8 cellular contexts compared by ENCODE assay signal in the genomic region with DNA sequence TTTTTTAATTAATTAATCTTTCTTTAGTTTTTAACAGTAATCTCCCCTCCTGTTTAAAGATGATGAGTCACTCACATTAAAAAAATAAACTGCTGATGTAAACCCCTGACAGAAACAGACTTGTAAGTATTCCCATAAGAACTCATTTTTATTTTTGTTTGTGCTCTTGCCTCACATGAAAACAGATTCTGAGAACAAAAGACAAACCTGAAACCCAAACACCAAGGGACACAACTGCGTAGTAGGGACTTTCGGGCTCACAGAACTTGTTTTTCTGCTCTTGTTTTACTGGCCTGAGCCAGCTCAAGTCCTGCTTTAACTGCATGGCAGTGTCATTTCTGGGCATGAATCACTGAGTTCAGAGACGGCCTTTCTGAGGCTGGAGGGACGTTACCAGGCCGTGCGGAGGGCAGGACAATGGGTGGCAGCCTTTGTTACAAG.
DNase-seq lines count a peak whose midpoint lies in the region; ATAC-seq and TF ChIP-seq lines count a peak whose summit lies in the region.

No MANE protein-coding gene starts in this region.

- DNase-seq in AG09319 (ENCODE audit: extremely low read depth, low read depth) (peak; percentile 41), M059J (ENCODE audit: low read depth) (peak; percentile 79), astrocyte of the spinal cord (ENCODE audit: low read depth, low spot score) (peak; percentile 93), hippocampal formation (lab: John Stamatoyannopoulos, UW) (peak; percentile 48 to 55), sciatic nerve (ENCODE audit: low spot score) (peak; percentile 63), T-helper 9 cell (no peak), 8988T (no peak)

- ATAC-seq in GM19397 (IDR thresholded peaks at IDR 0.05; ENCODE audit: unreplicated experiment) = peak; percentile 62
- peak; percentile 95 for ATAC-seq in sciatic nerve

- no peak for TF ChIP-seq CTCF in AG09319 (IDR thresholded peaks at IDR 0.05; ENCODE audit: low read depth, low read length)
- no peak for TF ChIP-seq CTCF in astrocyte of the spinal cord (IDR thresholded peaks at IDR 0.05; ENCODE audit: low read depth, low read length)

- no peak overlapping the region for H3K4me3 ChIP-seq in astrocyte of the spinal cord (ENCODE audit: low read depth, low read length)

- in situ Hi-C loops in astrocyte of the spinal cord (cut with HindIII; ENCODE audit: low sequenced_read_pairs) = no loop called here

- intact Hi-C loops in sciatic nerve (cut with DNase I) = no loop called here

Comparison
In these comparisons a context has a peak if more than half of its experiments do, and no peak if none do; other contexts are left out.
1. DNase-seq: peak in AG09319 (single experiment), M059J (single experiment), astrocyte of the spinal cord (single experiment), hippocampal formation (2 of 2) and sciatic nerve (single experiment); none in T-helper 9 cell (single experiment) and 8988T (single experiment).